ENCODE assay signal across 10 cellular contexts in the genomic region with DNA sequence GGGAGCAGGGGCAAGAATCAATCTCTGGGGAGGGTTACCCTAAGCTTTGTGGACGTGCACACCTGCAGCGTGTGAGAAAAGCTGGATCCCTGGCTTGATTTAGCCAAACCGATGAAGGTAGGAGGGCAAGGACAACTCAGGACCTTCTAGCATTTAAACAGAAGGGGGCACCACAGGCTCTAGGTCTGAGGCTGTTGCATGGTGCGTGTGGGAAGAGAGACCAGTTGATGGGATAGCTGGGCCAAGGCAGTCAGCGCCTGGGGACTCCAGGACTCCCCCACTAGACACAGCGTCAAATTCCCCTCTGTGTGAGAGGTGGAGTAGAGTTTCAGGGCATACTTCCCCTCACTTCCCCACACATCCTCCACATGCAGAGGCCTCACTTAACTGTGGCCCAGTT. TPM values are rescaled to one million over a fixed set of nuclear protein-coding genes. Genes with fewer than 3 reads are reported as not detected.
DNase-seq lines count a peak whose midpoint lies in the region; ATAC-seq and TF ChIP-seq lines count a peak whose summit lies in the region.
"Had no signal": no experiment of that assay in that cellular context is flagged by ENCODE, and none has a peak within 500 bp of the region (broad histone marks: within the 10 kb centered on the region; RNA-seq: fewer than 3 reads in every experiment).

No MANE protein-coding gene starts in this region.

- H3K9me2 ChIP-seq in hepatocyte (replicated peaks; ENCODE audit: insufficient read depth) = no peaks in the 10 kb centered on the region

- no peaks in the 10 kb centered on the region for H3K36me3 ChIP-seq in hepatocyte (replicated peaks; ENCODE audit: insufficient read depth, low read depth)
- H3K36me3 ChIP-seq: MG63, upper lobe of left lung had no signal

- H3K79me2 ChIP-seq in hepatocyte = no peaks in the 10 kb centered on the region

- H3K4me3 ChIP-seq in AG04450 (ENCODE audit: low read depth, low read length) (no peak overlapping the region), hepatocyte (no peak overlapping the region)
- H3K4me3 ChIP-seq: MG63, upper lobe of left lung had no signal

- CTCF ChIA-PET in AG04450 (lab: Charles Lee) = interaction anchor here (1.3 to 3.0 kb wide), 2 partner anchors 284 to 893 kb away, joined by 3 to 14 read pairs; no protein-coding TSS in a partner anchor

- no peaks in the 10 kb centered on the region for H4K20me1 ChIP-seq in hepatocyte (ENCODE audit: insufficient read depth, poor library complexity, severe bottlenecking)

- DNase-seq in AG04450 (ENCODE audit: low read depth, low spot score) = no peak
- DNase-seq in OCI-M1 (lab: John Stamatoyannopoulos, UW) = peak; percentile 42
- DNase-seq in hepatocyte (ENCODE audit: low spot score) = peak; percentile 13
- no peak for DNase-seq in stimulated activated naive CD4-positive, alpha-beta T cell treated with Interleukin-2 at 50 U/mL for 16 hours (lab: John Stamatoyannopoulos, UW)
- DNase-seq in activated effector memory CD4-positive, alpha-beta T cell treated with anti-CD3 and anti-CD28 coated beads, Interleukin-2, amount 50 U/mL, for 16 hours = no peak
- DNase-seq in NCI-H748 (lab: John Stamatoyannopoulos, UW; ENCODE audit: unreplicated experiment) = no peak
- DNase-seq in stimulated activated naive CD8-positive, alpha-beta T cell treated with anti-CD3 and anti-CD28 coated beads, Interleukin-15, Interleukin-2, amounts not matched to agents 100 U/mL and 50 U/mL, for 24 hours = no peak
- DNase-seq: MG63, upper lobe of left lung had no signal

- no peak overlapping the region for H2AFZ ChIP-seq in hepatocyte

- H3K4me1 ChIP-seq in hepatocyte (ENCODE audit: insufficient read depth) = no peaks in the 10 kb centered on the region

- H3K27me3 ChIP-seq in AG04450 (ENCODE audit: control insufficient read depth, insufficient read depth, low read length) (peaks cover 7% of the 10 kb centered on the region), hepatocyte (peaks cover 12% of the 10 kb centered on the region)
- H3K27me3 ChIP-seq: MG63 had no signal

- POLR2A ChIA-PET in AG04450 (lab: Yijun Ruan, JAX) = no interaction called here

- ATAC-seq in GM19351 (IDR thresholded peaks at IDR 0.05; ENCODE audit: unreplicated experiment) = peak; percentile 46
- ATAC-seq in stimulated activated naive CD8-positive, alpha-beta T cell treated with anti-CD3 and anti-CD28 coated beads, Interleukin-15, Interleukin-2, amounts not matched to agents 100 U/mL and 50 U/mL, for 24 hours = no peak

- 0 out of 2 replicates have a peak, but pooled peaks have one; percentile 7 for TF ChIP-seq CTCF in AG04450 (IDR thresholded peaks at IDR 0.05; ENCODE audit: low read depth, low read length)
- TF ChIP-seq CTCF in hepatocyte (IDR thresholded peaks at IDR 0.05; ENCODE audit: poor library complexity) = peak; percentile 15

- no peak overlapping the region for H3K27ac ChIP-seq in AG04450 (ENCODE audit: low read depth, low read length)
- H3K27ac ChIP-seq in hepatocyte = no peak overlapping the region
- H3K27ac ChIP-seq: upper lobe of left lung had no signal

- H3K9me3 ChIP-seq in AG04450 (ENCODE audit: control insufficient read depth, insufficient read depth, low read length) (no peaks in the 10 kb centered on the region), hepatocyte (ENCODE audit: low read depth) (no peaks in the 10 kb centered on the region)
- H3K9me3 ChIP-seq: MG63, upper lobe of left lung had no signal

- no peak overlapping the region for H3K4me2 ChIP-seq in hepatocyte

- WGBS in hepatocyte (ENCODE audit: low lambda C conversion rate, missing lambda C conversion rate) = 69% methylated on average over 6 of the region's 6 CpGs

RNA-seq across cellular contexts. Expression of gene GABRQ, which starts 4.3 kb away (rescaled TPM):
- polyA plus RNA-seq in AG04450 (2011; rRNA removed) = 0.05 TPM in 2 replicates
- polyA minus RNA-seq in AG04450 (2011; rRNA and poly(A)+ RNA removed) = 0.04 and 0.05 TPM in 2 replicates
- 0.28 and 0.60 TPM in 2 replicates for total RNA-seq in hepatocyte
- polyA plus RNA-seq in hepatocyte = 0.05 TPM in 1 of 2 replicates, not detected in the other
- total RNA-seq: upper lobe of left lung had no signal

RNA-seq across cellular contexts. Expression of gene MAGEA3, which starts 56.6 kb away (rescaled TPM):
- not detected in 2 replicates for polyA plus RNA-seq in AG04450 (2011; rRNA removed)
- not detected in 2 replicates for polyA minus RNA-seq in AG04450 (2011; rRNA and poly(A)+ RNA removed)
- total RNA-seq in hepatocyte = not detected in 2 replicates
- polyA plus RNA-seq in hepatocyte = not detected in 2 replicates

Comparison
In these comparisons a context has a peak if more than half of its experiments do, and no peak if none do; other contexts are left out.
1. DNase-seq: peak in OCI-M1 (single experiment) and hepatocyte (single experiment); none in AG04450 (single experiment), stimulated activated naive CD4-positive, alpha-beta T cell treated with Interleukin-2 at 50 U/mL for 16 hours (single experiment), activated effector memory CD4-positive, alpha-beta T cell treated with anti-CD3 and anti-CD28 coated beads, Interleukin-2, amount 50 U/mL, for 16 hours (single experiment), NCI-H748 (single experiment) and stimulated activated naive CD8-positive, alpha-beta T cell treated with anti-CD3 and anti-CD28 coated beads, Interleukin-15, Interleukin-2, amounts not matched to agents 100 U/mL and 50 U/mL, for 24 hours (single experiment).